Comparison of ENCODE assay signal across 1 cellular context in the genomic region with DNA sequence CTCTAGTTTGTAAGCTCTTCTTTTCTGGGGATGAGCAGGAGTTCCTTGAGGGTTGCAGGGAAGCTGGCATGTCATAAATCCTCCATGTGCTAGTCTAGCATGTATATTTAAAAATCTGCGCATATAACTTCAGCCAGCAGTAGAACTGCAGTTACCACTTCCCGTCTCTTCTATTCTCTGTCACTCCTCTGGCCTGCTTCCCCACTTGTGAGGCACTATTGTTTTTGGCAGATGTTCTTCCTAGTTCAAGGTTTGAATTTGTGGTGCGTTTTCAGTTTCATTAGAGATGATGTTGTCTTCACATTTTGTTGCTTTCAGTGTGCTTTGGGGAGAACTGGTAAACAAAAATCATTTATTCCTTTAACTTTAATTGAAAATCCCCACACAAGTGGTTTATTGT.
TF ChIP-seq lines count a peak whose summit lies in the region.

No MANE protein-coding gene starts in this region.

TF ChIP-seq in WTC11, 78 proteins besides CTCF, POLR2A, EP300 and RAD21 (continued from another document):
- TF ChIP-seq, protein P1, sequence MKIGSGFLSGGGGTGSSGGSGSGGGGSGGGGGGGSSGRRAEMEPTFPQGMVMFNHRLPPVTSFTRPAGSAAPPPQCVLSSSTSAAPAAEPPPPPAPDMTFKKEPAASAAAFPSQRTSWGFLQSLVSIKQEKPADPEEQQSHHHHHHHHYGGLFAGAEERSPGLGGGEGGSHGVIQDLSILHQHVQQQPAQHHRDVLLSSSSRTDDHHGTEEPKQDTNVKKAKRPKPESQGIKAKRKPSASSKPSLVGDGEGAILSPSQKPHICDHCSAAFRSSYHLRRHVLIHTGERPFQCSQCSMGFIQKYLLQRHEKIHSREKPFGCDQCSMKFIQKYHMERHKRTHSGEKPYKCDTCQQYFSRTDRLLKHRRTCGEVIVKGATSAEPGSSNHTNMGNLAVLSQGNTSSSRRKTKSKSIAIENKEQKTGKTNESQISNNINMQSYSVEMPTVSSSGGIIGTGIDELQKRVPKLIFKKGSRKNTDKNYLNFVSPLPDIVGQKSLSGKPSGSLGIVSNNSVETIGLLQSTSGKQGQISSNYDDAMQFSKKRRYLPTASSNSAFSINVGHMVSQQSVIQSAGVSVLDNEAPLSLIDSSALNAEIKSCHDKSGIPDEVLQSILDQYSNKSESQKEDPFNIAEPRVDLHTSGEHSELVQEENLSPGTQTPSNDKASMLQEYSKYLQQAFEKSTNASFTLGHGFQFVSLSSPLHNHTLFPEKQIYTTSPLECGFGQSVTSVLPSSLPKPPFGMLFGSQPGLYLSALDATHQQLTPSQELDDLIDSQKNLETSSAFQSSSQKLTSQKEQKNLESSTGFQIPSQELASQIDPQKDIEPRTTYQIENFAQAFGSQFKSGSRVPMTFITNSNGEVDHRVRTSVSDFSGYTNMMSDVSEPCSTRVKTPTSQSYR (CRISPR knock-in tag; IDR thresholded peaks at IDR 0.05): no peak
- TF ChIP-seq AR (CRISPR knock-in tag; IDR thresholded peaks at IDR 0.05): no peak
- TF ChIP-seq ARID4B (CRISPR knock-in tag; IDR thresholded peaks at IDR 0.05; ENCODE audit: borderline replicate concordance): no peak
- no peak for TF ChIP-seq CDX4 (CRISPR knock-in tag; IDR thresholded peaks at IDR 0.05; ENCODE audit: borderline replicate concordance)
- no peak for TF ChIP-seq ZSCAN18 (CRISPR knock-in tag; IDR thresholded peaks at IDR 0.05)
